ENCODE assay signal across 8 cellular contexts in the genomic region with DNA sequence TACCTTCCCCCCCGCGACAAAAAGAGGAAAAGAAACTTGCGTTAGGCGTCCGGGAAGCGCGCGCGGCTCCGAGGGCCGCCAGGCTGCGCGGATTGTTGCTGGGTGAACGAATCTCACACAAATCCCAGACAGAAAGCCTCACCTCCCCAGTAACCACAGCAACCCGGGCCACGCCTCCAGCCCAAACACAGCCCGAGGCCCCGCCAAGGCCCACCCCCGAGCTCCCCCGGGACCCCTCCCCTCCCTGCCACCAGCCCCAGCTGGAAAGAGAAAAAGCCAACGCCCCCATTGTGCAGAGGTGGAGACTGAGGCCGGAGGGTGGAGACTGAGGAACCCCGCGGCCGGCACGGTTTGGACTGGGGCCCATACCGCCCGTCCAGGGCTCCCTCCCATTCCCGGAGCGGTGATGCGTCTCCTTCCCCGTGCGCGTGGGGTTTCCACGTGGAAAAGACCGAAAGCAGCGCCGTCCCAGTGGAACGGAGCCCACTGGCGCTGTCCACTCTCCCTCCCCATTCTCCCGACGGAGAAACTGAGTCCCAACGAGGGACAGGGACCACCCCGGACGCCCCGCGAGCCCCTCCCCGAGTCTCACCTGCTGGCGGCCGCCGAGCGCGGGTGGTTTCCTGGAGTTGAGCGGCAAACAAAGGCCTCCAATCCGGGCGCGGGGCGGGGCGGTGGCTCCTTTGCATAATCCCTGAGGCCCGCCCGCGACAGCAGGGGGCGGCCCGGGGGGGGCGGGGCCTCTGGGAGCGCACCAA. TPM values are rescaled to one million over a fixed set of nuclear protein-coding genes. Genes with fewer than 3 reads are reported as not detected.
A peak's percentile ranks its signal among the peaks of the same experiment; 100 is the strongest.
DNase-seq lines count a peak whose midpoint lies in the region; ATAC-seq, FAIRE-seq and TF ChIP-seq lines count a peak whose summit lies in the region.

No MANE protein-coding gene starts in this region.

- H3K27me3 ChIP-seq in OCI-LY3 (ENCODE audit: low read depth, low read length) (no peaks in the 10 kb centered on the region), mucosa of rectum (ENCODE audit: control insufficient read depth in 2 of 2, insufficient read depth in 2 of 2, low read length in 2 of 2) (no peaks in the 10 kb centered on the region)

- H3K4me3 ChIP-seq in OCI-LY3 (ENCODE audit: low read length), result peak overlapping the region; percentile 95
- H3K4me3 ChIP-seq in mucosa of rectum (ENCODE audit: low read length in 2 of 2), result peak overlapping the region; percentile 88 to 96

- TF ChIP-seq POLR2A in erythroblast (IDR thresholded peaks at IDR 0.05; ENCODE audit: low read length), result no peak

- DNase-seq in Caki2 (ENCODE audit: low read depth) (peak; percentile 95), HTR-8/SVneo (ENCODE audit: insufficient read length, low spot score) (peak; percentile 85), activated T-cell treated with anti-CD3 and anti-CD28 coated beads for 4 hours (peak; percentile 93), erythroblast (lab: John Stamatoyannopoulos, UW) (peak; percentile 78 to 81)
- DNase-seq in stimulated activated CD8-positive, alpha-beta memory T cell treated with anti-CD3 and anti-CD28 coated beads, Interleukin-4, amount 100 ng/mL, for 4 hours (ENCODE audit: low read depth in 2 of 2, low spot score in 1 of 2), result peak; percentile 90

- H3K4me1 ChIP-seq in OCI-LY3 (ENCODE audit: low read length) (peaks cover 26% of the 10 kb centered on the region), mucosa of rectum (ENCODE audit: control insufficient read depth in 2 of 2, insufficient read depth in 2 of 2, low read length in 2 of 2) (peaks cover 44 to 45% of the 10 kb centered on the region in 2 donors)

- H3K9me3 ChIP-seq in OCI-LY3 (ENCODE audit: insufficient read depth, low read length), result no peaks in the 10 kb centered on the region
- no peaks in the 10 kb centered on the region for H3K9me3 ChIP-seq in mucosa of rectum (ENCODE audit: control insufficient read depth in 2 of 2, low read length in 2 of 2)

- peak; percentile 78 for ATAC-seq in GM21390 (IDR thresholded peaks at IDR 0.05; ENCODE audit: unreplicated experiment)

- H3K27ac ChIP-seq in OCI-LY3 (ENCODE audit: low read length) (peak overlapping the region; percentile 94), mucosa of rectum (ENCODE audit: low read depth in 2 of 2, low read length in 2 of 2) (peak overlapping the region; percentile 90 to 95)

- no peak for FAIRE-seq in HTR-8/SVneo (lab: Jason Lieb, UNC)

- peak overlapping the region; percentile 97 for H3K4me2 ChIP-seq in OCI-LY3 (ENCODE audit: low read length)

- no peak for TF ChIP-seq CTCF in OCI-LY3 (IDR thresholded peaks at IDR 0.05; ENCODE audit: low read depth, low read length)

- peaks cover 13% of the 10 kb centered on the region; the same call in 1 of the 2 replicates for H4K20me1 ChIP-seq in OCI-LY3 (ENCODE audit: insufficient read depth, low read length)

- H3K36me3 ChIP-seq in OCI-LY3 (replicated peaks; ENCODE audit: low read depth, low read length) (peaks cover 21% of the 10 kb centered on the region), mucosa of rectum (ENCODE audit: control insufficient read depth in 2 of 2, insufficient read depth in 2 of 2, low read length in 2 of 2) (no peaks in the 10 kb centered on the region)

- no peak overlapping the region for H2AFZ ChIP-seq in OCI-LY3 (ENCODE audit: low read depth, low read length)

- in situ Hi-C loops in Caki2 (cut with HindIII; ENCODE audit: low pct_unique_long_range_greater_than_20kb, low sequenced_read_pairs), result no loop called here

- peaks cover 43% of the 10 kb centered on the region for H3K79me2 ChIP-seq in OCI-LY3 (ENCODE audit: low read length)

- peak overlapping the region; percentile 97 for H3K9ac ChIP-seq in OCI-LY3 (ENCODE audit: low read length)
- H3K9ac ChIP-seq in mucosa of rectum (ENCODE audit: low read depth in 1 of 2, low read length in 2 of 2), result peak overlapping the region; percentile 71 to 85

RNA-seq across cellular contexts. Expression of a gene that starts 10.2 kb away (rescaled TPM):
- 3.4 and 6.3 TPM in 2 replicates for total RNA-seq in Caki2 (2014; rRNA removed; shearing (Covaris generic); ENCODE audit: low replicate concordance)

Comparison
In these comparisons a context has a peak if more than half of its experiments do, and no peak if none do; other contexts are left out.
1. Peak in every context shown above with its lines: DNase-seq, ATAC-seq, H3K4me3 ChIP-seq and H3K27ac ChIP-seq.